Comparison of ENCODE assay signal across 8 cellular contexts in genomic region chr18:34976534-34976898, GRCh38.
DNase-seq lines count a peak whose midpoint lies in the region; ATAC-seq, FAIRE-seq and TF ChIP-seq lines count a peak whose summit lies in the region.

No MANE protein-coding gene starts in this region.

- peak overlapping the region; percentile 73 for H3K4me3 Mint-ChIP-seq in activated CD4-positive, alpha-beta T cell treated with anti-CD3 and anti-CD28 coated beads for 36 hours
- H3K4me3 Mint-ChIP-seq in activated CD4-positive, alpha-beta memory T cell treated with anti-CD3 and anti-CD28 coated beads, Interleukin-2, amount 10 ng/mL, durations not matched to agents 7 days and 5 days, result peak overlapping the region; percentile 76

- POLR2A ChIA-PET in activated CD4-positive, alpha-beta T cell treated with anti-CD3 and anti-CD28 coated beads for 36 hours (lab: Charles Lee), result no interaction called here
- POLR2A ChIA-PET in activated CD4-positive, alpha-beta memory T cell treated with anti-CD3 and anti-CD28 coated beads, Interleukin-2, amount 10 ng/mL, durations not matched to agents 7 days and 5 days (lab: Charles Lee), result no interaction called here
- POLR2A ChIA-PET in GM10248 (lab: Yijun Ruan, JAX), result no interaction called here

- H3K36me3 Mint-ChIP-seq in activated CD4-positive, alpha-beta T cell treated with anti-CD3 and anti-CD28 coated beads for 36 hours (ENCODE audit: low read depth), result no peaks in the 10 kb centered on the region
- no peaks in the 10 kb centered on the region for H3K36me3 Mint-ChIP-seq in activated CD4-positive, alpha-beta memory T cell treated with anti-CD3 and anti-CD28 coated beads, Interleukin-2, amount 10 ng/mL, durations not matched to agents 7 days and 5 days (ENCODE audit: low read depth)

- TF ChIP-seq CTCF in kidney (IDR thresholded peaks at IDR 0.05; ENCODE audit: borderline replicate concordance, extremely low read depth, insufficient read depth), result no peak
- TF ChIP-seq CTCF in thoracic aorta (IDR thresholded peaks at IDR 0.05), result no peak
- TF ChIP-seq CTCF in GM10248 (IDR thresholded peaks at IDR 0.05; ENCODE audit: control extremely low read depth, extremely low read depth, low read depth, missing control alignments), result no peak

- peaks cover 0 to 9% of the 10 kb centered on the region in 2 donors for H3K4me1 ChIP-seq in kidney (ENCODE audit: control insufficient read depth in 1 of 2, insufficient read depth in 1 of 2, low read depth in 1 of 2, low read length in 2 of 2)
- H3K4me1 ChIP-seq in thoracic aorta (ENCODE audit: control insufficient read depth in 1 of 2, low read depth in 2 of 2), result peaks cover 3 to 15% of the 10 kb centered on the region in 2 donors

- no peak for ATAC-seq in activated CD4-positive, alpha-beta T cell treated with anti-CD3 and anti-CD28 coated beads for 36 hours
- no peak for ATAC-seq in thoracic aorta (ENCODE audit: insufficient number of reproducible peaks, low FRiP score, low read depth)
- no peak for ATAC-seq in GM21528 (IDR thresholded peaks at IDR 0.05; ENCODE audit: low FRiP score, unreplicated experiment)

- CTCF ChIA-PET in activated CD4-positive, alpha-beta T cell treated with anti-CD3 and anti-CD28 coated beads for 36 hours (lab: Charles Lee), result no interaction called here
- CTCF ChIA-PET in activated CD4-positive, alpha-beta memory T cell treated with anti-CD3 and anti-CD28 coated beads, Interleukin-2, amount 10 ng/mL, durations not matched to agents 7 days and 5 days (lab: Charles Lee), result no interaction called here
- CTCF ChIA-PET in GM10248 (lab: Yijun Ruan, JAX), result no interaction called here

- no peaks in the 10 kb centered on the region for H3K36me3 ChIP-seq in kidney (ENCODE audit: control insufficient read depth in 1 of 2, insufficient read depth in 2 of 2, low read length in 2 of 2)
- no peaks in the 10 kb centered on the region for H3K36me3 ChIP-seq in thoracic aorta

- no peak overlapping the region for H3K27ac ChIP-seq in kidney (ENCODE audit: low read depth in 2 of 2, low read length in 2 of 2)
- H3K27ac ChIP-seq in thoracic aorta, result peak overlapping the region in 1 of 2 donors; percentile 72

- peak overlapping the region; percentile 25 to 43 for H3K9ac ChIP-seq in kidney (ENCODE audit: low read length in 2 of 2)

- peaks cover 23% of the 10 kb centered on the region for H3K4me1 Mint-ChIP-seq in activated CD4-positive, alpha-beta T cell treated with anti-CD3 and anti-CD28 coated beads for 36 hours
- peaks cover 24% of the 10 kb centered on the region for H3K4me1 Mint-ChIP-seq in activated CD4-positive, alpha-beta memory T cell treated with anti-CD3 and anti-CD28 coated beads, Interleukin-2, amount 10 ng/mL, durations not matched to agents 7 days and 5 days

- no peaks in the 10 kb centered on the region for H3K9me3 ChIP-seq in kidney (ENCODE audit: control insufficient read depth in 1 of 2, low read length in 2 of 2)
- no peaks in the 10 kb centered on the region for H3K9me3 ChIP-seq in thoracic aorta

- H3K27ac Mint-ChIP-seq in activated CD4-positive, alpha-beta T cell treated with anti-CD3 and anti-CD28 coated beads for 36 hours, result no peak overlapping the region
- no peak overlapping the region for H3K27ac Mint-ChIP-seq in activated CD4-positive, alpha-beta memory T cell treated with anti-CD3 and anti-CD28 coated beads, Interleukin-2, amount 10 ng/mL, durations not matched to agents 7 days and 5 days

- no peaks in the 10 kb centered on the region for H3K27me3 ChIP-seq in thoracic aorta (replicated peaks; ENCODE audit: insufficient read depth)

- H3K9me3 Mint-ChIP-seq in activated CD4-positive, alpha-beta T cell treated with anti-CD3 and anti-CD28 coated beads for 36 hours (ENCODE audit: low read depth), result peaks cover 2% of the 10 kb centered on the region
- H3K9me3 Mint-ChIP-seq in activated CD4-positive, alpha-beta memory T cell treated with anti-CD3 and anti-CD28 coated beads, Interleukin-2, amount 10 ng/mL, durations not matched to agents 7 days and 5 days, result no peaks in the 10 kb centered on the region

- intact Hi-C loops in activated CD4-positive, alpha-beta T cell treated with anti-CD3 and anti-CD28 coated beads for 36 hours (cut with DNase I, micrococcal nuclease), result loop anchor here in 1 of 2 experiments (5.0 to 10.0 kb wide), 2 partner anchors 606 to 638 kb away; partner anchors contain the start of gene GALNT1
- intact Hi-C loops in kidney (cut with DNase I), result no loop called here

- peaks cover 32% of the 10 kb centered on the region for H3K27me3 Mint-ChIP-seq in activated CD4-positive, alpha-beta T cell treated with anti-CD3 and anti-CD28 coated beads for 36 hours
- H3K27me3 Mint-ChIP-seq in activated CD4-positive, alpha-beta memory T cell treated with anti-CD3 and anti-CD28 coated beads, Interleukin-2, amount 10 ng/mL, durations not matched to agents 7 days and 5 days, result peaks cover 50% of the 10 kb centered on the region

- DNase-seq in activated CD4-positive, alpha-beta T cell treated with anti-CD3 and anti-CD28 coated beads for 36 hours, result no peak
- no peak for DNase-seq in activated CD4-positive, alpha-beta T cell treated with anti-CD3 and anti-CD28 coated beads for 1 hour
- no peak for DNase-seq in activated CD4-positive, alpha-beta memory T cell treated with anti-CD3 and anti-CD28 coated beads, Interleukin-2, amount 10 ng/mL, durations not matched to agents 7 days and 5 days
- DNase-seq in kidney, result no peak
- DNase-seq in thoracic aorta (ENCODE audit: low spot score), result no peak
- DNase-seq in cerebellum (ENCODE audit: low spot score), result no peak
- no peak for DNase-seq in GM10248 (ENCODE audit: extremely low spot score)

- H3K4me3 ChIP-seq in kidney (ENCODE audit: low read length in 2 of 2) (peak overlapping the region; percentile 62 to 78), thoracic aorta (peak overlapping the region; percentile 94)

- no peak for FAIRE-seq in kidney (lab: Jason Lieb, UNC)
